ENCODE assay signal across 9 cellular contexts in the genomic region with DNA sequence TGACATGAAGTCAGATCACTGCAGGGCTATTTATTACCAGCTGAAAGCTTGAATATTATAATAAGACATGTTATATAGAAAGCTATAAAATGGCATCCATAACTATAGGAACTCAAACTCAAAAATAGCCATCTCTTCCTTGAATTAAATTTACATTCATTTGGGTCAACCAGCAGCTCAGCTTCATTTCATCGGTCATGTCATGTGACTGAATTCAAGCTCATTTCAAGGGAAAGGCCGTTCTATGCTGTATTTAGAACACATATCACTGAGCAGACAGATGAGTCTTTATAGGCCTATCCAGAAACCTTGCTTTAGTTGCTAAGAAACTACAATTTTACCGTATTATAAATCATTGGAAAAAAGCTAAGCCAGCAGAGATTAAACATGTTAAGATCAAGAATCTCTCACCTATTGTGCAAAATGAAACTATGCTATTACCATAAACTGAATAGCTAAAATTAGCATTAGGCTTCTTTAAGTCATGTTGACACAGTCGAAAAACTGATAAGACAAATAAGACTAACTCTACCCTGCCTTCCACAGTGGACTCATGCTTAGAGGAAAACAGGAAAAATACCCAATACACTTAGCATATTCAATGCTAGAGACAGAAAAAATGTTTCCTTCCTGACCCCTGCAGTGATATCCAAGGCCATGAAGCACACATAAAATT. TPM values are rescaled to one million over a fixed set of nuclear protein-coding genes. Genes with fewer than 3 reads are reported as not detected.
DNase-seq lines count a peak whose midpoint lies in the region; ATAC-seq and TF ChIP-seq lines count a peak whose summit lies in the region.
"Had no signal": no experiment of that assay in that cellular context is flagged by ENCODE, and none has a peak within 500 bp of the region (broad histone marks: within the 10 kb centered on the region; RNA-seq: fewer than 3 reads in every experiment).

No MANE protein-coding gene starts in this region.

- TF ChIP-seq CTCF in BE2C (IDR thresholded peaks at IDR 0.05; ENCODE audit: low read depth, low read length) (no peak), Loucy (conservative IDR thresholded peaks at IDR 0.05; ENCODE audit: low read length) (no peak), colonic mucosa (IDR thresholded peaks at IDR 0.05) (no peak), omental fat pad (IDR thresholded peaks at IDR 0.05) (no peak)

- H3K4me2 ChIP-seq in Loucy (ENCODE audit: low read depth, low read length, poor library complexity, severe bottlenecking), result peak overlapping the region; percentile 96

- peaks cover 64% of the 10 kb centered on the region for H4K20me1 ChIP-seq in Loucy (ENCODE audit: insufficient read depth, low read length, poor library complexity, severe bottlenecking)

- no peaks in the 10 kb centered on the region for H3K9me3 Mint-ChIP-seq in naive thymus-derived CD8-positive, alpha-beta T cell

- intact Hi-C loops in colonic mucosa (cut with DNase I), result no loop called here

- H2AFZ ChIP-seq in Loucy (ENCODE audit: low read length), result no peak overlapping the region

- ATAC-seq in naive thymus-derived CD8-positive, alpha-beta T cell, result no peak
- ATAC-seq in omental fat pad (ENCODE audit: low FRiP score) (no peak), HG02763 (IDR thresholded peaks at IDR 0.05; ENCODE audit: unreplicated experiment) (no peak)

- H3K27me3 ChIP-seq in BE2C, result no peaks in the 10 kb centered on the region
- H3K27me3 ChIP-seq in Loucy (ENCODE audit: insufficient read depth, low read length, poor library complexity, severe bottlenecking), result no peaks in the 10 kb centered on the region
- H3K27me3 ChIP-seq in colonic mucosa, result no peaks in the 10 kb centered on the region

- H3K36me3 Mint-ChIP-seq in naive thymus-derived CD8-positive, alpha-beta T cell, result no peaks in the 10 kb centered on the region

- H3K9me2 ChIP-seq in Loucy (replicated peaks; ENCODE audit: low read depth, low read length), result no peaks in the 10 kb centered on the region

- no peak for DNase-seq in BE2C
- no peak for DNase-seq in colonic mucosa
- no peak for DNase-seq in naive thymus-derived CD8-positive, alpha-beta T cell
- DNase-seq in omental fat pad (ENCODE audit: low spot score), result no peak
- DNase-seq in HuH-7.5 (ENCODE audit: low spot score), result no peak
- no peak for DNase-seq in activated gamma-delta T cell treated with Interleukin-2 at 50 U/mL for 16 hours
- DNase-seq: NCI-H2081 treated with DMSO at 0.1 percent for 48 hours had no signal

- H3K4me3 ChIP-seq in BE2C (ENCODE audit: low read depth, low read length), result peak overlapping the region; percentile 67
- H3K4me3 ChIP-seq in Loucy (ENCODE audit: low read length, poor library complexity, severe bottlenecking), result peak overlapping the region; percentile 72
- H3K4me3 ChIP-seq in colonic mucosa, result no peak overlapping the region

- H3K27me3 Mint-ChIP-seq in naive thymus-derived CD8-positive, alpha-beta T cell, result no peaks in the 10 kb centered on the region

- H3K9ac ChIP-seq in Loucy (ENCODE audit: low read depth, low read length, poor library complexity, severe bottlenecking), result peak overlapping the region; percentile 82
- peak overlapping the region; percentile 29 to 81 for H3K9ac ChIP-seq in colonic mucosa (ENCODE audit: low read depth in 2 of 2, low read length in 2 of 2)

- H3F3A ChIP-seq in Loucy (ENCODE audit: low read depth), result no peaks in the 10 kb centered on the region

- peak overlapping the region in 9 of 10 donors; percentile 2 to 90 (median 34) for H3K4me3 Mint-ChIP-seq in naive thymus-derived CD8-positive, alpha-beta T cell

- H3K4me1 ChIP-seq in BE2C, result peaks cover 7% of the 10 kb centered on the region
- peaks cover 56% of the 10 kb centered on the region for H3K4me1 ChIP-seq in Loucy (ENCODE audit: insufficient read depth, low read length, poor library complexity, severe bottlenecking)
- H3K4me1 ChIP-seq in colonic mucosa, result peaks cover 24% of the 10 kb centered on the region

- POLR2A ChIA-PET in naive thymus-derived CD8-positive, alpha-beta T cell (lab: Charles Lee), result interaction anchor here (1.4 kb wide), 1 partner anchor 16 kb away, joined by 4 read pairs; no protein-coding TSS in a partner anchor

- no peaks in the 10 kb centered on the region for H3K36me3 ChIP-seq in BE2C
- no peaks in the 10 kb centered on the region for H3K36me3 ChIP-seq in Loucy (ENCODE audit: insufficient read depth, low read length)
- no peaks in the 10 kb centered on the region for H3K36me3 ChIP-seq in colonic mucosa

- no peaks in the 10 kb centered on the region for H3K9me3 ChIP-seq in BE2C
- H3K9me3 ChIP-seq in Loucy (ENCODE audit: insufficient read depth, low read depth, low read length), result no peaks in the 10 kb centered on the region
- H3K9me3 ChIP-seq in colonic mucosa, result no peaks in the 10 kb centered on the region

- peaks cover 67% of the 10 kb centered on the region for H3K79me2 ChIP-seq in Loucy (ENCODE audit: insufficient read depth, low read length)

- H3K27ac Mint-ChIP-seq in naive thymus-derived CD8-positive, alpha-beta T cell, result peak overlapping the region in 1 of 10 donors; percentile 42

- peaks cover 25 to 59% (median 57%) of the 10 kb centered on the region in 4 donors for H3K4me1 Mint-ChIP-seq in naive thymus-derived CD8-positive, alpha-beta T cell

- peak overlapping the region; percentile 23 for H3K27ac ChIP-seq in colonic mucosa

RNA-seq across cellular contexts. Expression of gene NPTN, which starts 2.3 kb away (rescaled TPM):
- polyA plus RNA-seq in BE2C (2012; ENCODE audit: insufficient read depth, insufficient read length, low read depth), result 104 TPM
- 100 to 1,000 TPM; 111 to 159 TPM for total RNA-seq in colonic mucosa
- 10 to 100 TPM; 37.7 to 37.8 TPM for total RNA-seq in naive thymus-derived CD8-positive, alpha-beta T cell
- polyA plus RNA-seq in naive thymus-derived CD8-positive, alpha-beta T cell, result 10 to 100 TPM; 27.9 to 36.6 (median 29.3) TPM
- total RNA-seq in omental fat pad, result 10 to 100 TPM; 66.6 to 94.3 (median 88.8) TPM

RNA-seq across cellular contexts. Expression of gene CD276, which starts 53.2 kb away (rescaled TPM):
- polyA plus RNA-seq in BE2C (2012; ENCODE audit: insufficient read depth, insufficient read length, low read depth), result 268 TPM
- total RNA-seq in colonic mucosa, result 10 to 100 TPM; 45.2 to 49.9 TPM
- under 1 TPM; 0.49 to 0.63 TPM for total RNA-seq in naive thymus-derived CD8-positive, alpha-beta T cell
- polyA plus RNA-seq in naive thymus-derived CD8-positive, alpha-beta T cell, result not detected
- 100 to 1,000 TPM in 1 of 4 donors, 10 to 100 TPM in 3; 23.2 to 103 (median 39.3) TPM for total RNA-seq in omental fat pad

Comparison
In these comparisons a context has a peak if more than half of its experiments do, and no peak if none do; other contexts are left out.
1. RNA of gene CD276, which starts 53.2 kb away (total RNA-seq): 45.2 to 49.9 TPM in colonic mucosa and 23.2 to 103 TPM in omental fat pad; 0.49 to 0.63 TPM in naive thymus-derived CD8-positive, alpha-beta T cell; every median in the first group is over 10 times any median in the second.